ENCODE assay signal across 1 cellular context in the genomic region with DNA sequence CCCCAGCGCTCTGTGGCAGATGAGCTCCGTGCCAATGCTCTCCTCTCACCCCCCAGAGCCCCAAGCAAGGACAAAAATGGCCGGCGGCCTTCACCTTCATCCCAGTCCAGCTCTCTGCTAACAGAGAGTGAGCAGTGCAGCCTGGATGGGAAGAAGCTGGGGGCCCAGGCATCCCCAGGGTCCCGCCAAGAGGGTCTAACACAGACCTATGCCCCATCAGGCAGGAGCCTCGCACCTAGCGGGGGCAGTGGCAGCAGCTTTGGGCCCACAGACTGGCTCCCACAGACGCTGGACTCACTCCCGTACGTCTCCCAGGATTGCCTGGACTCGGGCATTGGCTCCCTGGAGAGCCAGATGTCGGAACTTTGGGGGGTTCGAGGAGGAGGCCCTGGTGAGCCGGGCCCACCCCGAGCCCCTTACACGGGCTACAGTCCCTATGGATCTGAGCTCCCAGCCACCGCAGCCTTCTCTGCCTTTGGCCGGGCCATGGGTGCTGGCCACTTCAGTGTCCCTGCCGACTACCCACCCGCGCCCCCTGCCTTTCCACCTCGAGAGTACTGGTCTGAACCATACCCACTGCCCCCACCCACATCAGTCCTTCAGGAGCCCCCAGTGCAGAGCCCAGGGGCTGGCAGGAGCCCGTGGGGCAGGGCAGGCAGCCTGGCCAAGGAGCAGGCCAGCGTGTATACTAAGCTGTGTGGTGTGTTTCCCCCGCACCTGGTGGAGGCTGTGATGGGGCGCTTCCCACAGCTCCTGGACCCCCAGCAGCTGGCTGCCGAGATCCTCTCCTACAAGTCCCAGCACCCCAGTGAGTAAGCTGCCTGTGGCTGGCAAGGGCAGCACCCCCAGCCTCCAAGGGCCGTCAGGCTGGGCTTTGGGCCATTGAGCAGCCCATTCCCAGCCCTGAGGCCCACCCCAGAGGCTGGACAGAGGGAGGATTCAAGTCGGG.
TF ChIP-seq lines count a peak whose summit lies in the region.

No MANE protein-coding gene starts in this region.

TF ChIP-seq in HepG2, 621 proteins besides CTCF, POLR2A, EP300 and RAD21:
- no peak for TF ChIP-seq IRF1 (CRISPR knock-in tag; IDR thresholded peaks at IDR 0.05; ENCODE audit: low read depth)
- no peak for TF ChIP-seq NONO (IDR thresholded peaks at IDR 0.05)
- TF ChIP-seq NONO (CRISPR knock-in tag; conservative IDR thresholded peaks at IDR 0.05) = no peak
- no peak for TF ChIP-seq ZSCAN30 (CRISPR knock-in tag; IDR thresholded peaks at IDR 0.05)
- TF ChIP-seq AGO2 (optimal IDR thresholded peaks at IDR 0.05; ENCODE audit: low read depth, low read length) = peak; percentile 72
- TF ChIP-seq CBX2 (IDR thresholded peaks at IDR 0.05; ENCODE audit: low read depth, low read length) = no peak
- TF ChIP-seq CBX2 (CRISPR knock-in tag; IDR thresholded peaks at IDR 0.05; ENCODE audit: low read depth) = no peak
- no peak for TF ChIP-seq ZFP41 (CRISPR knock-in tag; IDR thresholded peaks at IDR 0.05; ENCODE audit: borderline replicate concordance)
- no peak for TF ChIP-seq CERS6 (CRISPR knock-in tag; IDR thresholded peaks at IDR 0.05)
- peak; percentile 78 for TF ChIP-seq AGO1 (IDR thresholded peaks at IDR 0.05; ENCODE audit: low read depth, low read length, poor library complexity, severe bottlenecking)
- no peak for TF ChIP-seq SETDB1 (CRISPR knock-in tag; IDR thresholded peaks at IDR 0.05; ENCODE audit: borderline replicate concordance)
- TF ChIP-seq ZNF737 (CRISPR knock-in tag; IDR thresholded peaks at IDR 0.05; ENCODE audit: borderline replicate concordance) = no peak
- peak; percentile 61 for TF ChIP-seq RBFOX2 (IDR thresholded peaks at IDR 0.05; ENCODE audit: low read depth, low read length)
